2 cellular contexts compared by ENCODE assay signal in genomic region chr16:87579691-87580090, GRCh38.
A peak's percentile ranks its signal among the peaks of the same experiment; 100 is the strongest.
TF ChIP-seq lines count a peak whose summit lies in the region.

No MANE protein-coding gene starts in this region.

TF ChIP-seq in HEK293, 187 proteins besides CTCF, POLR2A, EP300 and RAD21:
- TF ChIP-seq GLIS1 (tag by site-specific recombination; IDR thresholded peaks at IDR 0.05) (peak; percentile 78), SP3 (tag by site-specific recombination; IDR thresholded peaks at IDR 0.05) (no peak), ZNF518A (tag by site-specific recombination; conservative IDR thresholded peaks at IDR 0.05; ENCODE audit: low read depth) (no peak)
- TF ChIP-seq, protein P1, sequence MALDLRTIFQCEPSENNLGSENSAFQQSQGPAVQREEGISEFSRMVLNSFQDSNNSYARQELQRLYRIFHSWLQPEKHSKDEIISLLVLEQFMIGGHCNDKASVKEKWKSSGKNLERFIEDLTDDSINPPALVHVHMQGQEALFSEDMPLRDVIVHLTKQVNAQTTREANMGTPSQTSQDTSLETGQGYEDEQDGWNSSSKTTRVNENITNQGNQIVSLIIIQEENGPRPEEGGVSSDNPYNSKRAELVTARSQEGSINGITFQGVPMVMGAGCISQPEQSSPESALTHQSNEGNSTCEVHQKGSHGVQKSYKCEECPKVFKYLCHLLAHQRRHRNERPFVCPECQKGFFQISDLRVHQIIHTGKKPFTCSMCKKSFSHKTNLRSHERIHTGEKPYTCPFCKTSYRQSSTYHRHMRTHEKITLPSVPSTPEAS (tag by site-specific recombination; IDR thresholded peaks at IDR 0.05), result no peak
TF ChIP-seq in HEK293: peak in this region for 1.

TF ChIP-seq in H1, 55 proteins besides CTCF, POLR2A, EP300 and RAD21:
- TF ChIP-seq, protein P2, sequence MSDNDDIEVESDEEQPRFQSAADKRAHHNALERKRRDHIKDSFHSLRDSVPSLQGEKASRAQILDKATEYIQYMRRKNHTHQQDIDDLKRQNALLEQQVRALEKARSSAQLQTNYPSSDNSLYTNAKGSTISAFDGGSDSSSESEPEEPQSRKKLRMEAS (IDR thresholded peaks at IDR 0.05), result no peak
- TF ChIP-seq EGR1 (IDR thresholded peaks at IDR 0.05; ENCODE audit: borderline replicate concordance, low read depth, low read length) (no peak), RBBP5 (IDR thresholded peaks at IDR 0.05; ENCODE audit: borderline replicate concordance, low read depth, low read length) (no peak), SIN3A (conservative IDR thresholded peaks at IDR 0.05 in 1 of 2, IDR thresholded peaks at IDR 0.05 in 1 of 2; ENCODE audit: low read depth in 1 of 2, low read length in 2 of 2) (no peak), EZH2 (IDR thresholded peaks at IDR 0.05; ENCODE audit: low read depth, low read length, severe bottlenecking) (no peak), TBP (IDR thresholded peaks at IDR 0.05; ENCODE audit: low read depth, low read length) (no peak), BACH1 (IDR thresholded peaks at IDR 0.05; ENCODE audit: low read length) (no peak), ASH2L (IDR thresholded peaks at IDR 0.05; ENCODE audit: low read length) (no peak), TAF1 (IDR thresholded peaks at IDR 0.05; ENCODE audit: low read depth, low read length) (no peak), GTF2F1 (IDR thresholded peaks at IDR 0.05; ENCODE audit: borderline replicate concordance, low read depth, low read length) (no peak), ZNF274 (IDR thresholded peaks at IDR 0.05; ENCODE audit: borderline replicate concordance, extremely low read depth, low read length) (no peak), FOSL1 (IDR thresholded peaks at IDR 0.05; ENCODE audit: insufficient read depth, low read depth, low read length) (no peak), RXRA (IDR thresholded peaks at IDR 0.05; ENCODE audit: insufficient read depth, low read depth, low read length) (no peak), HDAC6 (IDR thresholded peaks at IDR 0.05; ENCODE audit: low read depth, low read length) (no peak)
- TF ChIP-seq, protein P3, sequence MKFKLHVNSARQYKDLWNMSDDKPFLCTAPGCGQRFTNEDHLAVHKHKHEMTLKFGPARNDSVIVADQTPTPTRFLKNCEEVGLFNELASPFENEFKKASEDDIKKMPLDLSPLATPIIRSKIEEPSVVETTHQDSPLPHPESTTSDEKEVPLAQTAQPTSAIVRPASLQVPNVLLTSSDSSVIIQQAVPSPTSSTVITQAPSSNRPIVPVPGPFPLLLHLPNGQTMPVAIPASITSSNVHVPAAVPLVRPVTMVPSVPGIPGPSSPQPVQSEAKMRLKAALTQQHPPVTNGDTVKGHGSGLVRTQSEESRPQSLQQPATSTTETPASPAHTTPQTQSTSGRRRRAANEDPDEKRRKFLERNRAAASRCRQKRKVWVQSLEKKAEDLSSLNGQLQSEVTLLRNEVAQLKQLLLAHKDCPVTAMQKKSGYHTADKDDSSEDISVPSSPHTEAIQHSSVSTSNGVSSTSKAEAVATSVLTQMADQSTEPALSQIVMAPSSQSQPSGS (IDR thresholded peaks at IDR 0.05; ENCODE audit: low read length), result no peak
- TF ChIP-seq, protein P4, sequence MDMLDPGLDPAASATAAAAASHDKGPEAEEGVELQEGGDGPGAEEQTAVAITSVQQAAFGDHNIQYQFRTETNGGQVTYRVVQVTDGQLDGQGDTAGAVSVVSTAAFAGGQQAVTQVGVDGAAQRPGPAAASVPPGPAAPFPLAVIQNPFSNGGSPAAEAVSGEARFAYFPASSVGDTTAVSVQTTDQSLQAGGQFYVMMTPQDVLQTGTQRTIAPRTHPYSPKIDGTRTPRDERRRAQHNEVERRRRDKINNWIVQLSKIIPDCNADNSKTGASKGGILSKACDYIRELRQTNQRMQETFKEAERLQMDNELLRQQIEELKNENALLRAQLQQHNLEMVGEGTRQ (IDR thresholded peaks at IDR 0.05; ENCODE audit: low read length), result no peak
